8 cellular contexts compared by ENCODE assay signal in genomic region chr16:55508941-55509920, GRCh38. TPM values are rescaled to one million over a fixed set of nuclear protein-coding genes. Genes with fewer than 3 reads are reported as not detected.
A peak's percentile ranks its signal among the peaks of the same experiment; 100 is the strongest.
DNase-seq lines count a peak whose midpoint lies in the region; ATAC-seq, FAIRE-seq and TF ChIP-seq lines count a peak whose summit lies in the region.

Gene LPCAT2, plus strand, starts transcription at chr16:55509072. Its CDS starts 110 bp downstream, at chr16:55509182.

- H3K4me1 Mint-ChIP-seq in CD4-positive, alpha-beta memory T cell, result peaks cover 1 to 5% (median 5%) of the 10 kb centered on the region in 4 donors

- H3K9me3 Mint-ChIP-seq in CD4-positive, alpha-beta memory T cell, result peaks cover 0 to 22% (median 21%) of the 10 kb centered on the region in 8 donors

- TF ChIP-seq POLR2A in breast epithelium (IDR thresholded peaks at IDR 0.05), result peak; percentile 52

- no peak for TF ChIP-seq CTCF in breast epithelium (IDR thresholded peaks at IDR 0.05)

- no peaks in the 10 kb centered on the region for H3K36me3 Mint-ChIP-seq in CD4-positive, alpha-beta memory T cell

- POLR2A ChIA-PET in CD4-positive, alpha-beta memory T cell (lab: Charles Lee; ENCODE audit: partially characterized antibody), result no interaction called here

- H3K4me1 ChIP-seq in CD4-positive, alpha-beta memory T cell (ENCODE audit: insufficient read depth, low read length), result no peaks in the 10 kb centered on the region
- H3K4me1 ChIP-seq in breast epithelium, result no peaks in the 10 kb centered on the region
- no peaks in the 10 kb centered on the region for H3K4me1 ChIP-seq in rectal smooth muscle tissue (ENCODE audit: control insufficient read depth, insufficient read depth, low read length)

- H3K27ac Mint-ChIP-seq in CD4-positive, alpha-beta memory T cell, result no peak within 1 kb of the TSS

- CTCF ChIA-PET in CD4-positive, alpha-beta memory T cell (lab: Charles Lee; ENCODE audit: partially characterized antibody), result no interaction called here

- peak; percentile 63 for ATAC-seq in HG03103 (IDR thresholded peaks at IDR 0.05; ENCODE audit: low read depth, unreplicated experiment)

- DNase-seq in CD4-positive, alpha-beta memory T cell, result peak in 2 of 5 donors; percentile 2 to 37
- peak; percentile 72 for DNase-seq in RCC 7860 (ENCODE audit: low spot score)
- DNase-seq in breast epithelium (ENCODE audit: low spot score in 2 of 2), result peak in 1 of 2 donors; percentile 69
- DNase-seq in HuH-7.5 (ENCODE audit: low spot score), result no peak
- DNase-seq in SK-N-DZ (ENCODE audit: low spot score), result no peak

- H3K9me3 ChIP-seq in CD4-positive, alpha-beta memory T cell (ENCODE audit: control insufficient read depth in 1 of 2, low read length in 2 of 2), result no peaks in the 10 kb centered on the region
- peaks cover 7 to 19% of the 10 kb centered on the region in 2 donors for H3K9me3 ChIP-seq in breast epithelium

- H3K27ac ChIP-seq in CD4-positive, alpha-beta memory T cell (ENCODE audit: low read depth, low read length), result no peak within 1 kb of the TSS
- H3K27ac ChIP-seq in breast epithelium, result peak within 1 kb of the TSS; percentile 80 to 83
- H3K27ac ChIP-seq in rectal smooth muscle tissue (ENCODE audit: low read depth, low read length), result no peak within 1 kb of the TSS

- no peak within 1 kb of the TSS for H3K4me3 ChIP-seq in CD4-positive, alpha-beta memory T cell (ENCODE audit: low read length in 2 of 2)
- H3K4me3 ChIP-seq in breast epithelium, result peak within 1 kb of the TSS; percentile 56 to 78 (median 66)
- peak within 1 kb of the TSS; percentile 49 for H3K4me3 ChIP-seq in iPS-11a (ENCODE audit: low read depth, low read length)
- H3K4me3 ChIP-seq in rectal smooth muscle tissue (ENCODE audit: low read length), result peak within 1 kb of the TSS; percentile 64

- peaks cover 30 to 34% of the 10 kb centered on the region in 2 donors for H3K27me3 Mint-ChIP-seq in CD4-positive, alpha-beta memory T cell

- peak within 1 kb of the TSS; percentile 15 to 74 (median 49) for H3K4me3 Mint-ChIP-seq in CD4-positive, alpha-beta memory T cell

- peak; percentile 41 for FAIRE-seq in RCC 7860 (lab: Jason Lieb, UNC)

- no peaks in the 10 kb centered on the region for H3K36me3 ChIP-seq in CD4-positive, alpha-beta memory T cell (ENCODE audit: insufficient read depth, low read length)
- H3K36me3 ChIP-seq in breast epithelium (no peaks in the 10 kb centered on the region), rectal smooth muscle tissue (ENCODE audit: control insufficient read depth, insufficient read depth, low read length) (no peaks in the 10 kb centered on the region)

- peaks cover 3% of the 10 kb centered on the region for H3K27me3 ChIP-seq in CD4-positive, alpha-beta memory T cell (ENCODE audit: insufficient read depth, low read length)
- H3K27me3 ChIP-seq in breast epithelium (no peaks in the 10 kb centered on the region), rectal smooth muscle tissue (ENCODE audit: control insufficient read depth, insufficient read depth, low read length) (no peaks in the 10 kb centered on the region)

- no peak within 1 kb of the TSS for H3K9ac ChIP-seq in rectal smooth muscle tissue (ENCODE audit: low read length)

- intact Hi-C loops in CD4-positive, alpha-beta memory T cell (cut with micrococcal nuclease), result no loop called here
- intact Hi-C loops in breast epithelium (cut with DNase I; ENCODE audit: low total_unique reads), result no loop called here

RNA-seq across cellular contexts. Expression of gene LPCAT2, which starts in this region (rescaled TPM):
- under 1 TPM; 0.47 to 0.76 TPM for total RNA-seq in CD4-positive, alpha-beta memory T cell
- polyA plus RNA-seq in CD4-positive, alpha-beta memory T cell, result not detected
- total RNA-seq in breast epithelium, result 10 to 100 TPM; 12.3 to 35.9 (median 24.3) TPM
- polyA plus RNA-seq in SK-N-DZ (2014; cell fraction: cytosol; rRNA removed), result not detected in 2 replicates
- polyA plus RNA-seq in SK-N-DZ (2014; cell fraction: nucleus; rRNA removed), result 1.9 TPM in 1 of 2 replicates, not detected in the other

Comparison
In these comparisons a context has a peak if more than half of its experiments do, and no peak if none do; other contexts are left out.
1. RNA of gene LPCAT2 (total RNA-seq): 12.3 to 35.9 TPM in breast epithelium; 0.47 to 0.76 TPM in CD4-positive, alpha-beta memory T cell; every median in the first group is over 4 times any median in the second.
2. H3K27ac ChIP-seq: peak in breast epithelium (2 of 2); none in CD4-positive, alpha-beta memory T cell (single experiment) and rectal smooth muscle tissue (single experiment).
3. H3K4me3 ChIP-seq: peak in breast epithelium (3 of 3), iPS-11a (single experiment) and rectal smooth muscle tissue (single experiment); none in CD4-positive, alpha-beta memory T cell (0 of 2).